Comparison of ENCODE assay signal across 23 cellular contexts in genomic region chr7:26332698-26333097, GRCh38. TPM values are rescaled to one million over a fixed set of nuclear protein-coding genes. Genes with fewer than 3 reads are reported as not detected.
DNase-seq lines count a peak whose midpoint lies in the region; ATAC-seq and TF ChIP-seq lines count a peak whose summit lies in the region.
"Had no signal": no experiment of that assay in that cellular context is flagged by ENCODE, and none has a peak within 500 bp of the region (broad histone marks: within the 10 kb centered on the region; RNA-seq: fewer than 3 reads in every experiment).

No MANE protein-coding gene starts in this region.

- no peaks in the 10 kb centered on the region for H3K9me3 Mint-ChIP-seq in dendritic cell treated with granulocyte-macrophage colony-stimulating factor and Interleukin-4, amounts not matched to agents 40 ng/mL and 50 ng/mL, for 4 days

- DNase-seq in SIG-M5 treated with dmso at 0.1 percent for 504 hours (lab: John Stamatoyannopoulos, UW; ENCODE audit: unreplicated experiment) (peak; percentile 43), SIG-M5 (lab: John Stamatoyannopoulos, UW) (no peak), MV-4-11 (lab: John Stamatoyannopoulos, UW) (peak; percentile 61), pons (ENCODE audit: low spot score) (peak; percentile 36), Right ventricle myocardium inferior (ENCODE audit: missing footprints) (no peak), adrenal gland (no peak), foreskin fibroblast (no peak)
- DNase-seq: 8988T; BE2C; CD4-positive, alpha-beta memory T cell; DMS153; EL; IMR-90; Kasumi-1; MG63; NCI-H187; NCI-H2107; NCI-H510A; NCI-H748 treated with DMSO at 0.1 percent for 48 hours; NK-92 treated with Interleukin-12 subunit alpha and Interleukin-12 subunit beta, amount 100 ng/mL, for 24 hours; OCI-M1; SHP77 treated with DMSO at 0.1 percent for 48 hours had no signal

- no peak for TF ChIP-seq CTCF in adrenal gland (IDR thresholded peaks at IDR 0.05)
- no peak for TF ChIP-seq CTCF in foreskin fibroblast (IDR thresholded peaks at IDR 0.05; ENCODE audit: low read depth, low read length)

- TF ChIP-seq POLR2A in adrenal gland (IDR thresholded peaks at IDR 0.05): no peak

- peaks cover 20% of the 10 kb centered on the region for H3K36me3 Mint-ChIP-seq in dendritic cell treated with granulocyte-macrophage colony-stimulating factor and Interleukin-4, amounts not matched to agents 40 ng/mL and 50 ng/mL, for 4 days (ENCODE audit: low read depth)

- 40 to 55% (median 48%) methylated on average over 2 of the region's 2 CpGs for WGBS in adrenal gland, 4 donors

- H3K4me1 ChIP-seq in adrenal gland (replicated peaks in 1 of 2): peaks cover 0 to 7% of the 10 kb centered on the region in 2 donors
- H3K4me1 ChIP-seq: BE2C had no signal

- H3K27ac Mint-ChIP-seq in dendritic cell treated with granulocyte-macrophage colony-stimulating factor and Interleukin-4, amounts not matched to agents 40 ng/mL and 50 ng/mL, for 4 days: peak overlapping the region; percentile 18

- H3K4me3 ChIP-seq in adrenal gland: no peak overlapping the region
- no peak overlapping the region for H3K4me3 ChIP-seq in foreskin fibroblast (ENCODE audit: low read depth in 1 of 2, low read length in 2 of 2)
- H3K4me3 ChIP-seq: MG63 had no signal

- intact Hi-C loops in dendritic cell treated with granulocyte-macrophage colony-stimulating factor and Interleukin-4, amounts not matched to agents 40 ng/mL and 50 ng/mL, for 4 days (cut with micrococcal nuclease): loop anchor here (5.0 kb wide), 1 partner anchor 40 kb away; the partner anchor contains the start of gene SNX10
- intact Hi-C loops in Right ventricle myocardium inferior (cut with DNase I) (no loop called here), adrenal gland (cut with DNase I) (no loop called here)

- H3K27me3 ChIP-seq in adrenal gland: no peaks in the 10 kb centered on the region
- H3K27me3 ChIP-seq: MG63 had no signal

- no peaks in the 10 kb centered on the region for H3K36me3 ChIP-seq in adrenal gland (replicated peaks in 1 of 2)
- H3K36me3 ChIP-seq: BE2C, MG63 had no signal

- H3K27ac ChIP-seq in adrenal gland: no peak overlapping the region

- no peaks in the 10 kb centered on the region for H3K9me3 ChIP-seq in adrenal gland (replicated peaks in 1 of 3)
- H3K9me3 ChIP-seq: BE2C, MG63 had no signal

- no peaks in the 10 kb centered on the region for H3K27me3 Mint-ChIP-seq in dendritic cell treated with granulocyte-macrophage colony-stimulating factor and Interleukin-4, amounts not matched to agents 40 ng/mL and 50 ng/mL, for 4 days
- H3K27me3 Mint-ChIP-seq: CD4-positive, alpha-beta memory T cell had no signal

- H3K4me3 Mint-ChIP-seq in dendritic cell treated with granulocyte-macrophage colony-stimulating factor and Interleukin-4, amounts not matched to agents 40 ng/mL and 50 ng/mL, for 4 days: no peak overlapping the region
- H3K4me3 Mint-ChIP-seq: CD4-positive, alpha-beta memory T cell had no signal

- no peak for ATAC-seq in Right ventricle myocardium inferior

- H3K4me1 Mint-ChIP-seq in dendritic cell treated with granulocyte-macrophage colony-stimulating factor and Interleukin-4, amounts not matched to agents 40 ng/mL and 50 ng/mL, for 4 days (ENCODE audit: low read depth): peaks cover 85% of the 10 kb centered on the region

RNA-seq across cellular contexts. Expression of gene SNX10, which starts 41.0 kb away (rescaled TPM):
- total RNA-seq in Right ventricle myocardium inferior (1.9 TPM), adrenal gland (10 to 100 TPM; 11.6 to 48.8 (median 34.3) TPM)
- 10 to 100 TPM; 10.1 to 50.3 (median 15.8) TPM for polyA plus RNA-seq in adrenal gland
- total RNA-seq: IMR-90 had no signal
- polyA plus RNA-seq: IMR-90 had no signal

Comparison
In these comparisons a context has a peak if more than half of its experiments do, and no peak if none do; other contexts are left out.
1. DNase-seq: peak in SIG-M5 treated with dmso at 0.1 percent for 504 hours (single experiment), MV-4-11 (single experiment) and pons (single experiment); none in SIG-M5 (single experiment), Right ventricle myocardium inferior (single experiment), adrenal gland (0 of 7) and foreskin fibroblast (0 of 2).